ENCODE assay signal across 17 cellular contexts in the genomic region with DNA sequence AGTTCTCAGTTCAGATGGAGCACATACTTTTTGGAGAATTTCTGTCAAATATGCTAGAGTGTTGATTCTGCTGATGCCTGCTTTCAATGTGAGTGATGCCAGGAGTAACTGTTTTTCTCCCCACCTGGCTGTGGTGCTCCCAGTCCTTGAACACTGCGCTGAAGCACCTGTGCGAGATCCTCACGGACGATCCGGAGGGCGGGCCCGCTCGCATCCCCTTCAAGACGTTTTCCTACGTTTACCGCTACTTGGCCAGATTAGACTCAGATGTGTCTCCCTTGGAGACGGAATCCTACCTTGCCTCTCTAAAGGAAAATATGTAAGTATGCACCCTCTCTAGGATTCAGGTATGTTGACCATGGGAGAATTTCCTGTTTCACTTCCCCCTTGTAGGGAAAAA.
"Had no signal": no experiment of that assay in that cellular context is flagged by ENCODE, and none has a peak within 500 bp of the region (broad histone marks: within the 10 kb centered on the region; RNA-seq: fewer than 3 reads in every experiment).

No MANE protein-coding gene starts in this region.

- DNase-seq: cortex of kidney; effector CD8-positive, alpha-beta T cell; gastrocnemius medialis; kidney glomerular epithelial cell; stimulated activated CD4-positive, alpha-beta T cell treated with anti-CD3 and anti-CD28 coated beads, Interleukin-2, amount 100 ng/mL, for 48 hours; stimulated activated naive CD8-positive, alpha-beta T cell treated with anti-CD3 and anti-CD28 coated beads, Interleukin-15, Interleukin-2, amounts not matched to agents 100 U/mL and 50 U/mL, for 24 hours had no signal

- H3K27ac ChIP-seq: epithelial cell of prostate, esophagus muscularis mucosa, gastrocnemius medialis, sigmoid colon, skin epidermis, suprapubic skin, thyroid gland had no signal

- H3K27ac Mint-ChIP-seq: mesothelial cell of epicardium; natural killer cell treated with Interleukin-12 subunit alpha and Interleukin-12 subunit beta and Interleukin-15 and Interleukin-18, amount 100 ng/mL, for 72 hours; type B pancreatic cell had no signal

- H3K9me3 ChIP-seq: esophagus muscularis mucosa, gastrocnemius medialis, heart right ventricle, sigmoid colon, suprapubic skin, thyroid gland had no signal

- H3K4me3 ChIP-seq: dorsolateral prefrontal cortex, esophagus muscularis mucosa, gastrocnemius medialis, heart right ventricle, sigmoid colon, skin epidermis, suprapubic skin, thyroid gland had no signal

- H3K36me3 Mint-ChIP-seq: mesothelial cell of epicardium; natural killer cell treated with Interleukin-12 subunit alpha and Interleukin-12 subunit beta and Interleukin-15 and Interleukin-18, amount 100 ng/mL, for 72 hours; type B pancreatic cell had no signal

- H3K4me3 Mint-ChIP-seq: mesothelial cell of epicardium; natural killer cell treated with Interleukin-12 subunit alpha and Interleukin-12 subunit beta and Interleukin-15 and Interleukin-18, amount 100 ng/mL, for 72 hours; type B pancreatic cell had no signal

- H3K27me3 Mint-ChIP-seq: natural killer cell treated with Interleukin-12 subunit alpha and Interleukin-12 subunit beta and Interleukin-15 and Interleukin-18, amount 100 ng/mL, for 72 hours had no signal

- H3K36me3 ChIP-seq: esophagus muscularis mucosa, gastrocnemius medialis, heart right ventricle, sigmoid colon, suprapubic skin, thyroid gland had no signal

- H3K4me1 ChIP-seq: gastrocnemius medialis had no signal

- H3K9me3 Mint-ChIP-seq: mesothelial cell of epicardium; natural killer cell treated with Interleukin-12 subunit alpha and Interleukin-12 subunit beta and Interleukin-15 and Interleukin-18, amount 100 ng/mL, for 72 hours; type B pancreatic cell had no signal

- H3K27me3 ChIP-seq: dorsolateral prefrontal cortex, gastrocnemius medialis, heart right ventricle, thyroid gland had no signal
